Comparison of ENCODE assay signal across 28 cellular contexts in genomic region chr4:121477480-121477879, GRCh38.
"Had no signal": no experiment of that assay in that cellular context is flagged by ENCODE, and none has a peak within 500 bp of the region (broad histone marks: within the 10 kb centered on the region; RNA-seq: fewer than 3 reads in every experiment).

No MANE protein-coding gene starts in this region.

- H3K4me1 ChIP-seq: ascending aorta had no signal

- DNase-seq: activated B cell treated with CpG ODN at 0.5 μM for 24 hours; activated CD4-positive, alpha-beta memory T cell treated with anti-CD3 and anti-CD28 coated beads for 36 hours; activated CD4-positive, alpha-beta T cell treated with anti-CD3 and anti-CD28 coated beads for 4 hours; activated CD4-positive, alpha-beta T cell treated with anti-CD3 and anti-CD28 coated beads, Interleukin-2, amount 10 ng/mL, durations not matched to agents 24 days and 14 days; activated CD4-positive, alpha-beta T cell treated with anti-CD3 and anti-CD28 coated beads, Interleukin-2, amount 50 U/mL, for 1 hour; activated CD4-positive, alpha-beta T cell treated with anti-CD3 and anti-CD28 coated beads, Interleukin-2, amount 50 U/mL, for 4 hours; activated CD4-positive, CD25-positive, alpha-beta regulatory T cell treated with anti-CD3 and anti-CD28 coated beads, Interleukin-2, amount 50 U/mL, for 72 hours; activated CD8-positive, alpha-beta memory T cell treated with anti-CD3 and anti-CD28 coated beads, Interleukin-2, amount 50 U/mL, for 48 hours; activated CD8-positive, alpha-beta T cell treated with anti-CD3 and anti-CD28 coated beads for 36 hours; activated effector memory CD4-positive, alpha-beta T cell treated with Interleukin-2 at 50 U/mL for 16 hours; activated gamma-delta T cell; activated naive CD4-positive, alpha-beta T cell treated with anti-CD3 and anti-CD28 coated beads, Interleukin-2, amount 10 ng/mL, durations not matched to agents 7 days and 5 days; activated naive CD4-positive, alpha-beta T cell treated with Interleukin-2 at 50 U/mL for 16 hours; activated naive CD8-positive, alpha-beta T cell treated with anti-CD3 and anti-CD28 coated beads, Interleukin-2, amount 10 ng/mL, durations not matched to agents 7 days and 5 days; activated naive CD8-positive, alpha-beta T cell treated with anti-CD3 and anti-CD28 coated beads, Interleukin-2, amount 50 U/mL, for 24 hours; activated T-cell treated with anti-CD3 and anti-CD28 coated beads, Interleukin-2, amount 50 U/mL, for 24 hours; activated T-cell treated with anti-CD3 and anti-CD28 coated beads, Interleukin-2, amount 50 U/mL, for 48 hours; amygdala; anterior cingulate cortex; caudate nucleus; cerebellar nuclear complex; T-helper 2 cell; T-helper 9 cell had no signal

- H3K36me3 ChIP-seq: ascending aorta, cardiac muscle cell had no signal

- H3K9me3 ChIP-seq: ascending aorta had no signal

- ATAC-seq: activated CD8-positive, alpha-beta T cell treated with anti-CD3 and anti-CD28 coated beads for 36 hours; activated naive CD8-positive, alpha-beta T cell treated with anti-CD3 and anti-CD28 coated beads, Interleukin-2, amount 50 U/mL, for 24 hours had no signal

- FAIRE-seq: bronchial epithelial cell, TTC549 had no signal

- H3K27me3 ChIP-seq: ascending aorta, cardiac muscle cell had no signal

- H3K27ac ChIP-seq: ascending aorta, cardiac muscle cell, VCaP had no signal

- H3K4me3 ChIP-seq: ascending aorta, cardiac muscle cell had no signal
